In genomic region chr6:110404602-110405001, GRCh38 we compare ENCODE assay signal across 2 cellular contexts.
TF ChIP-seq lines count a peak whose summit lies in the region.

No MANE protein-coding gene starts in this region.

TF ChIP-seq in K562, 482 proteins besides CTCF, POLR2A, EP300 and RAD21:
- TF ChIP-seq ZNF830 (CRISPR knock-in tag; IDR thresholded peaks at IDR 0.05) = no peak
- TF ChIP-seq NFIX (CRISPR knock-in tag; IDR thresholded peaks at IDR 0.05; ENCODE audit: low read depth) = no peak
- no peak for TF ChIP-seq PHB (CRISPR knock-in tag; IDR thresholded peaks at IDR 0.05)
- peak; percentile 79 for TF ChIP-seq PKNOX1 (IDR thresholded peaks at IDR 0.05)
- TF ChIP-seq TAF9B (IDR thresholded peaks at IDR 0.05; ENCODE audit: partially characterized antibody) = no peak
- peak; percentile 84 for TF ChIP-seq MEIS2 (IDR thresholded peaks at IDR 0.05; ENCODE audit: partially characterized antibody)
- TF ChIP-seq PBX2 (CRISPR knock-in tag; IDR thresholded peaks at IDR 0.05; ENCODE audit: low read depth) = 0 out of 2 replicates have a peak, but pooled peaks have one; percentile 32
- peak; percentile 89 for TF ChIP-seq PBX2 (tag; conservative IDR thresholded peaks at IDR 0.05; ENCODE audit: low read depth)

TF ChIP-seq in WTC11, 78 proteins besides CTCF, POLR2A, EP300 and RAD21:
- TF ChIP-seq AR (CRISPR knock-in tag; IDR thresholded peaks at IDR 0.05) = no peak
- no peak for TF ChIP-seq ELF4 (CRISPR knock-in tag; IDR thresholded peaks at IDR 0.05; ENCODE audit: low read depth)
- TF ChIP-seq USF1 (CRISPR knock-in tag; IDR thresholded peaks at IDR 0.05) = no peak
- TF ChIP-seq TP53 (CRISPR knock-in tag; IDR thresholded peaks at IDR 0.05) = no peak
- no peak for TF ChIP-seq ZNF219 (CRISPR knock-in tag; IDR thresholded peaks at IDR 0.05; ENCODE audit: borderline replicate concordance)
- no peak for TF ChIP-seq NR3C1 (CRISPR knock-in tag; conservative IDR thresholded peaks at IDR 0.05; ENCODE audit: low read depth)
